ENCODE assay signal across 32 cellular contexts in the genomic region with DNA sequence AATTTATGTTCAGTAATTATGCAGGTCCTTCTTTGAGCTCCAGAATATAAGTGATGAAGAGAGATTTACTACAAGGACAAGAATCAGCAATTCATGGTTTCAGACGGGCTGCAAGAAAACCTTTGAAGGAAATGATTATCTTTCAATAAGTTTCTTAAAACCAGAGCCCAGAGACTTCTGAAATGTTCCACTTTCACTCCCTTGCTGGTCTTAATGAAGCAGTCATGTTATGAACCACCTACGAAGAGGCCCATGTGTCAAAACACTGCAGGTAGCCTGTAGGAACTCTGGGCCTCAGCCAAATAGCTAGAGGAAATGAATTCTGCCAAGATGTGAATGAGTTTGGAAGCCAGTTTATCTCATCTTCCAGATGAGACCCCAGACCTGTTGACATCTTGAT.
"Had no signal": no experiment of that assay in that cellular context is flagged by ENCODE, and none has a peak within 500 bp of the region (broad histone marks: within the 10 kb centered on the region; RNA-seq: fewer than 3 reads in every experiment).

No MANE protein-coding gene starts in this region.

- H3K36me3 ChIP-seq: ascending aorta, cardiac muscle cell, Peyer's patch, SJSA1 had no signal

- DNase-seq: activated CD4-positive, alpha-beta T cell treated with anti-CD3 and anti-CD28 coated beads, Interleukin-2, amount 10 ng/mL, durations not matched to agents 24 days and 14 days; activated CD4-positive, alpha-beta T cell treated with anti-CD3 and anti-CD28 coated beads, Interleukin-2, amount 50 U/mL, for 4 hours; activated CD8-positive, alpha-beta T cell treated with anti-CD3 and anti-CD28 coated beads for 36 hours; activated effector memory CD4-positive, alpha-beta T cell treated with anti-CD3 and anti-CD28 coated beads, Interleukin-2, amount 50 U/mL, for 16 hours; activated naive CD4-positive, alpha-beta T cell; activated naive CD4-positive, alpha-beta T cell treated with anti-CD3 and anti-CD28 coated beads, Interleukin-2, amount 50 U/mL, for 16 hours; activated naive CD8-positive, alpha-beta T cell treated with anti-CD3 and anti-CD28 coated beads for 36 hours; activated T-cell treated with anti-CD3 and anti-CD28 coated beads, Interleukin-2, amount 50 U/mL, for 1 hour; activated T-cell treated with anti-CD3 and anti-CD28 coated beads, Interleukin-2, amount 50 U/mL, for 72 hours; amniotic stem cell; NCI-H1092 treated with DMSO at 0.1 percent for 48 hours; NCI-H1417; NCI-H146; NCI-H187; NCI-H2029 treated with DMSO at 0.1 percent for 48 hours; NCI-H2107; NCI-H2171; NCI-H226; NCI-H446 treated with DMSO at 0.1 percent for 48 hours; NCI-H524; NK-92 treated with Interleukin-12 subunit alpha and Interleukin-12 subunit beta, amount 100 ng/mL, for 24 hours; PC-3; Peyer's patch; RPMI8226; SHP77 treated with DMSO at 0.1 percent for 48 hours; SK-N-SH had no signal

- H3K27ac ChIP-seq: ascending aorta, cardiac muscle cell, Peyer's patch, SJSA1 had no signal

- ATAC-seq: activated CD8-positive, alpha-beta T cell treated with anti-CD3 and anti-CD28 coated beads for 36 hours; activated T-cell treated with anti-CD3 and anti-CD28 coated beads, Interleukin-2, amount 50 U/mL, for 72 hours; activated T-helper 17 cell treated with anti-CD3 and anti-CD28 coated beads, Interleukin-2, amount 50 U/mL, for 72 hours; PC-3 had no signal

- H3K4me3 ChIP-seq: ascending aorta, cardiac muscle cell, Peyer's patch, SJSA1 had no signal

- FAIRE-seq: colon, TTC549 had no signal

- H3K9me3 ChIP-seq: ascending aorta, Peyer's patch, SJSA1, SK-N-SH had no signal

- H3K4me1 ChIP-seq: ascending aorta, Peyer's patch, SJSA1 had no signal

- H3K9ac ChIP-seq: SK-N-SH had no signal

- H3K4me2 ChIP-seq: SK-N-SH had no signal

- H3K27me3 ChIP-seq: ascending aorta, cardiac muscle cell, Peyer's patch, SJSA1 had no signal
